9 cellular contexts compared by ENCODE assay signal in genomic region chr5:110414360-110414759, GRCh38.
DNase-seq lines count a peak whose midpoint lies in the region; ATAC-seq and TF ChIP-seq lines count a peak whose summit lies in the region.
"Had no signal": no experiment of that assay in that cellular context is flagged by ENCODE, and none has a peak within 500 bp of the region (broad histone marks: within the 10 kb centered on the region; RNA-seq: fewer than 3 reads in every experiment).

No MANE protein-coding gene starts in this region.

- ATAC-seq in HG02571 (IDR thresholded peaks at IDR 0.05; ENCODE audit: unreplicated experiment): no peak
- ATAC-seq: activated CD4-positive, CD25-positive, alpha-beta regulatory T cell treated with anti-CD3 and anti-CD28 coated beads, Interleukin-2, amount 50 U/mL, for 24 hours had no signal

- peak; percentile 43 for TF ChIP-seq CTCF in 22Rv1 (IDR thresholded peaks at IDR 0.05)
- TF ChIP-seq CTCF in GM13976 (IDR thresholded peaks at IDR 0.05; ENCODE audit: borderline replicate concordance, control extremely low read depth, extremely low read depth, insufficient read depth, missing control alignments): peak; percentile 36
- peak; percentile 47 for TF ChIP-seq CTCF in fibroblast of villous mesenchyme (IDR thresholded peaks at IDR 0.05; ENCODE audit: insufficient read depth, low read depth, low read length)

- DNase-seq in GM13976 (ENCODE audit: low spot score): peak; percentile 37
- DNase-seq in NCI-H226: peak; percentile 13
- DNase-seq in fibroblast of villous mesenchyme (ENCODE audit: low read depth): peak; percentile 34
- no peak for DNase-seq in GDM1 (lab: John Stamatoyannopoulos, UW)
- DNase-seq in NCI-H748 treated with DMSO at 0.1 percent for 48 hours (lab: John Stamatoyannopoulos, UW): no peak
- no peak for DNase-seq in caudate nucleus (lab: John Stamatoyannopoulos, UW)

- H3K4me3 ChIP-seq in fibroblast of villous mesenchyme (ENCODE audit: low read depth, low read length): no peak overlapping the region

- H3K27ac ChIP-seq in 22Rv1 (no peak overlapping the region), caudate nucleus (ENCODE audit: low read depth, low read length) (no peak overlapping the region)

- in situ Hi-C loops in GM13976 (cut with MboI; ENCODE audit: low sequenced_read_pairs, unreplicated experiment): no loop called here

Comparison
In these comparisons a context has a peak if more than half of its experiments do, and no peak if none do; other contexts are left out.
1. DNase-seq: peak in GM13976 (single experiment), NCI-H226 (single experiment) and fibroblast of villous mesenchyme (single experiment); none in GDM1 (single experiment), NCI-H748 treated with DMSO at 0.1 percent for 48 hours (single experiment) and caudate nucleus (0 of 61).
2. Peak in every context shown above with its lines, with median percentiles within 50 percentile points of each other: CTCF ChIP-seq.